ENCODE assay signal across 23 cellular contexts in the genomic region with DNA sequence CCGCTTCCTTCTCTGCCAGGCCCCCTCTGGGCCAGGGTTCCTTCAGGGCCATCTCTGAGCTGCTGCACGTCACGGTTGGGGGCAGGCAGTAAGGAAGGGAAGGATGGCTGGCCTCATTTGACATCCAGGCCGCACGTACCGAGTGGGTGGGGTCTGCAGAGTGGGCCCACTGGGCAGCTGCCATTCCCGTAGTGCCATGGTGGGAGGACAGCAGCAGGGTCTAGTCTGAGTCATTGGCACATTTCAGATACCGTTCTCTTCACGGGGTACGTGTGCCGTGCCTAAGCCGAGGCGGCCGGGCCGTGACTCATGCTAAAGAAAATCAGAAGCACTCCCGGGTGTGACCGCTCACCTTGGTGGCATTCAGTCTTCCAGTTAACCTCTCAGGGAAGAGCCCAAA. TPM values are rescaled to one million over a fixed set of nuclear protein-coding genes. Genes with fewer than 3 reads are reported as not detected.
DNase-seq lines count a peak whose midpoint lies in the region; ATAC-seq and TF ChIP-seq lines count a peak whose summit lies in the region.
"Had no signal": no experiment of that assay in that cellular context is flagged by ENCODE, and none has a peak within 500 bp of the region (broad histone marks: within the 10 kb centered on the region; RNA-seq: fewer than 3 reads in every experiment).

No MANE protein-coding gene starts in this region.

- H3K27me3 Mint-ChIP-seq in T-helper 17 cell, result no peaks in the 10 kb centered on the region
- H3K27me3 Mint-ChIP-seq: activated naive CD8-positive, alpha-beta T cell; CD4-positive, alpha-beta memory T cell had no signal

- no peak overlapping the region for H3K27ac ChIP-seq in heart right ventricle
- H3K27ac ChIP-seq: right atrium auricular region, thyroid gland had no signal

- no peak overlapping the region for H3K4me3 Mint-ChIP-seq in T-helper 17 cell
- H3K4me3 Mint-ChIP-seq: activated naive CD8-positive, alpha-beta T cell; CD4-positive, alpha-beta memory T cell had no signal

- H3K4me1 ChIP-seq in heart right ventricle, result peaks cover under 1 to 30% (median 19%) of the 10 kb centered on the region in 9 donors

- DNase-seq in Right ventricle myocardium superior (peak; percentile 33), heart right ventricle (no peak), T-helper 17 cell (no peak), hepatic stellate cell (ENCODE audit: low spot score) (peak; percentile 38), Kasumi-1 (lab: John Stamatoyannopoulos, UW) (no peak)
- no peak for DNase-seq in stimulated activated CD4-positive, alpha-beta T cell treated with anti-CD3 and anti-CD28 coated beads, Interleukin-12 subunit alpha, Interleukin-12 subunit beta, amount 100 ng/mL, for 4 hours
- DNase-seq: activated CD4-positive, alpha-beta T cell treated with anti-CD3 and anti-CD28 coated beads for 4 hours; CD4-positive, alpha-beta memory T cell; central memory CD4-positive, alpha-beta T cell; DND-41; foreskin melanocyte; NCI-H1048; NCI-H2107; NCI-H82; SHP77 treated with DMSO at 0.1 percent for 48 hours; thyroid gland had no signal

- H3K9me3 ChIP-seq in heart right ventricle (no peaks in the 10 kb centered on the region), T-helper 17 cell (ENCODE audit: control insufficient read depth, low read length, poor library complexity, severe bottlenecking) (no peaks in the 10 kb centered on the region)
- H3K9me3 ChIP-seq: right atrium auricular region, thyroid gland had no signal

- peaks cover 0 to 85% (median 64%) of the 10 kb centered on the region in 9 donors for H3K36me3 ChIP-seq in heart right ventricle

- no peak for TF ChIP-seq CTCF in heart right ventricle (IDR thresholded peaks at IDR 0.05)

- 90 to 91% methylated on average over 17 of the region's 17 CpGs for WGBS in heart right ventricle, 2 donors

- H3K4me1 Mint-ChIP-seq in T-helper 17 cell, result peaks cover 8% of the 10 kb centered on the region

- H3K36me3 Mint-ChIP-seq in T-helper 17 cell (ENCODE audit: low read depth), result peaks cover 8% of the 10 kb centered on the region
- H3K36me3 Mint-ChIP-seq: activated naive CD8-positive, alpha-beta T cell had no signal

- intact Hi-C loops in Right ventricle myocardium superior (cut with DNase I) (no loop called here), heart right ventricle (cut with DNase I) (loop anchor here in 2 of 10 donors (2.0 to 5.0 kb wide), 2 partner anchors 61 to 62 kb away; no protein-coding TSS in a partner anchor)

- ATAC-seq in Right ventricle myocardium superior (ENCODE audit: poor library complexity), result no peak
- ATAC-seq in heart right ventricle, result no peak
- ATAC-seq in T-helper 17 cell, result no peak
- no peak for ATAC-seq in GM19351 (IDR thresholded peaks at IDR 0.05; ENCODE audit: unreplicated experiment)
- ATAC-seq in GM21423 (IDR thresholded peaks at IDR 0.05; ENCODE audit: unreplicated experiment), result no peak

- no peak overlapping the region for H3K4me3 ChIP-seq in heart right ventricle
- H3K4me3 ChIP-seq: right atrium auricular region, thyroid gland had no signal

- H3K27me3 ChIP-seq in heart right ventricle, result no peaks in the 10 kb centered on the region
- H3K27me3 ChIP-seq: right atrium auricular region, thyroid gland had no signal

- H3K27ac Mint-ChIP-seq in T-helper 17 cell, result peak overlapping the region; percentile 19
- H3K27ac Mint-ChIP-seq: activated naive CD8-positive, alpha-beta T cell; CD4-positive, alpha-beta memory T cell had no signal

RNA-seq across cellular contexts. Expression of a gene that starts 43.9 kb away (rescaled TPM):
- total RNA-seq in Right ventricle myocardium superior, result not detected
- not detected for total RNA-seq in heart right ventricle
- polyA plus RNA-seq in heart right ventricle, result not detected
- total RNA-seq in T-helper 17 cell, result not detected
- total RNA-seq: CD4-positive, alpha-beta memory T cell; H4; lung microvascular endothelial cell; right atrium auricular region; thyroid gland had no signal
- polyA plus RNA-seq: CD4-positive, alpha-beta memory T cell; neural cell had no signal

RNA-seq across cellular contexts. Expression of a gene that starts 51.6 kb away (rescaled TPM):
- 22.6 TPM for total RNA-seq in Right ventricle myocardium superior
- 10 to 100 TPM; 17.3 to 37.9 (median 20.9) TPM for total RNA-seq in heart right ventricle
- polyA plus RNA-seq in heart right ventricle, result 10 to 100 TPM; 11.5 to 26.6 TPM
- 10 to 100 TPM; 83.4 to 86.0 TPM for total RNA-seq in T-helper 17 cell

RNA-seq across cellular contexts. Expression of a gene that starts 52.8 kb away (rescaled TPM):
- total RNA-seq in Right ventricle myocardium superior (0.81 TPM), heart right ventricle (1 to 10 TPM in 3 of 10 donors, under 1 TPM in 5, not detected in 2; 0.23 to 1.6 (median 0.74) TPM), T-helper 17 cell (not detected)
- under 1 TPM; 0.07 to 0.73 TPM for polyA plus RNA-seq in heart right ventricle
- total RNA-seq: CD4-positive, alpha-beta memory T cell; H4 had no signal
- polyA plus RNA-seq: CD4-positive, alpha-beta memory T cell had no signal

Comparison
In these comparisons a context has a peak if more than half of its experiments do, and no peak if none do; other contexts are left out.
1. DNase-seq: peak in Right ventricle myocardium superior (single experiment) and hepatic stellate cell (single experiment); none in heart right ventricle (0 of 2), T-helper 17 cell (0 of 3), stimulated activated CD4-positive, alpha-beta T cell treated with anti-CD3 and anti-CD28 coated beads, Interleukin-12 subunit alpha, Interleukin-12 subunit beta, amount 100 ng/mL, for 4 hours (single experiment) and Kasumi-1 (0 of 2).